In genomic region chr13:97285221-97285955, GRCh38 we compare ENCODE assay signal across 15 cellular contexts.
"Had no signal": no experiment of that assay in that cellular context is flagged by ENCODE, and none has a peak within 500 bp of the region (broad histone marks: within the 10 kb centered on the region; RNA-seq: fewer than 3 reads in every experiment).

No MANE protein-coding gene starts in this region.

- DNase-seq: activated CD4-positive, alpha-beta T cell treated with anti-CD3 and anti-CD28 coated beads, Interleukin-2, amount 10 ng/mL, durations not matched to agents 7 days and 5 days; activated effector memory CD4-positive, alpha-beta T cell treated with anti-CD3 and anti-CD28 coated beads, Interleukin-2, amount 50 U/mL, for 16 hours; activated T-cell treated with anti-CD3 and anti-CD28 coated beads for 4 hours; amniotic stem cell; body of pancreas; islet precursor cell; mammary epithelial cell; mucosa of descending colon; nucleus accumbens; stimulated activated CD4-positive, alpha-beta T cell treated with anti-CD3 and anti-CD28 coated beads, Interleukin-2, amount 100 ng/mL, for 24 hours; stimulated activated naive CD4-positive, alpha-beta T cell; T-cell had no signal

- H3K27me3 ChIP-seq: body of pancreas had no signal

- H3K27me3 Mint-ChIP-seq: activated CD4-positive, alpha-beta T cell treated with anti-CD3 and anti-CD28 coated beads, Interleukin-2, amount 10 ng/mL, durations not matched to agents 7 days and 5 days; central memory CD8-positive, alpha-beta T cell; natural killer cell treated with Interleukin-12 subunit alpha and Interleukin-12 subunit beta and Interleukin-15 and Interleukin-18, amount 100 ng/mL, for 72 hours; T-cell had no signal

- H3K4me3 Mint-ChIP-seq: activated CD4-positive, alpha-beta T cell treated with anti-CD3 and anti-CD28 coated beads, Interleukin-2, amount 10 ng/mL, durations not matched to agents 7 days and 5 days; central memory CD8-positive, alpha-beta T cell; natural killer cell treated with Interleukin-12 subunit alpha and Interleukin-12 subunit beta and Interleukin-15 and Interleukin-18, amount 100 ng/mL, for 72 hours; T-cell had no signal

- H3K9me3 ChIP-seq: body of pancreas, mucosa of descending colon had no signal

- ATAC-seq: activated naive CD4-positive, alpha-beta T cell treated with anti-CD3 and anti-CD28 coated beads, Interleukin-2, amount 50 U/mL, for 72 hours; body of pancreas; natural killer cell treated with Interleukin-12 subunit alpha and Interleukin-12 subunit beta and Interleukin-15 and Interleukin-18, amount 100 ng/mL, for 72 hours; T-cell had no signal

- H3K4me3 ChIP-seq: body of pancreas, mucosa of descending colon had no signal

- H3K9me3 Mint-ChIP-seq: central memory CD8-positive, alpha-beta T cell; natural killer cell treated with Interleukin-12 subunit alpha and Interleukin-12 subunit beta and Interleukin-15 and Interleukin-18, amount 100 ng/mL, for 72 hours; T-cell had no signal

- H3K36me3 Mint-ChIP-seq: natural killer cell treated with Interleukin-12 subunit alpha and Interleukin-12 subunit beta and Interleukin-15 and Interleukin-18, amount 100 ng/mL, for 72 hours had no signal

- H3K27ac Mint-ChIP-seq: activated CD4-positive, alpha-beta T cell treated with anti-CD3 and anti-CD28 coated beads, Interleukin-2, amount 10 ng/mL, durations not matched to agents 7 days and 5 days; natural killer cell treated with Interleukin-12 subunit alpha and Interleukin-12 subunit beta and Interleukin-15 and Interleukin-18, amount 100 ng/mL, for 72 hours; T-cell had no signal

- H3K27ac ChIP-seq: body of pancreas had no signal
